ENCODE assay signal across 8 cellular contexts in the genomic region with DNA sequence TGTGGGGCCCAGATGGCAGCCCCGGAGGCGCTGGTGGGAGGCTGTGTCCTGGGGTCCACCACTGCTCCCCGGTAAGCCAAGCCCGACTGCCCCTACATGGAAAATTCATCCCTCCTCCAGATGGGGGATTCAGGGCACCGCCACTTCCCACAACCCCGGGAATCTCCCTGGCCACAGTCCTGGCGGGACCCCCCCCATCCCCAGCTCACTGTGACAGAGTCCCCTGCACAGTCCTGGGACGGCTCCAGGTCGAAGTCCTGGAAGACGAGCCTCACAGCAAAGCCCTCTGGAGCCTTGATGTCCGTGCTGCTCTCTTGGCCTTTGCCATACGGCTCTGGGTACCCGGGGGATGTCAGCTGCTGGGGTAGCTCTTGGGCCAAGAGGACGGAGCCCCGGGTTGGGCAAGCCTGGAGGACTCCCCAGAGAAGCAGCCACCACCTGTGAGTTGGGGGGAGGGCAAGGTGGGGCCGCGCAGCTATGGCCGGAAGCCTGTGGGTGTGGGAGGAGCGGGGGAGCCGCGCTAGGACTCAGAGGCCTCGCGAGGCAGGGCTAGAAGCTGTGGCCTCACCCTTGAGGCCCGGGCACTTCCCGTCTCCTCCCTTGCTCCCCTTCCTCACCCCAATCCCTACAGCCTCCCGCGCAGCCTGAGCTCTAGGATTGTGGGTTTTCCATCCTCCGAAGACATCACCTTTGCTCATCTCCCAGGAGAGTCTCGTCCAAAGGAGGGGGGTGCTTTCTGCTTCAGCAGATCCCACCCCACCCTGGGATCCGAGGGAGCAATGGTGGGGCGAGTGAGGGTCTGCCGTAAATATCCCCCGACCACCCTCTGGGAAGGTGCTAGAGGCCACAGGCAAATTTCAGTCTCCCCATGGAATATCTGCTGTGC. TPM values are rescaled to one million over a fixed set of nuclear protein-coding genes. Genes with fewer than 3 reads are reported as not detected.
DNase-seq lines count a peak whose midpoint lies in the region; ATAC-seq and TF ChIP-seq lines count a peak whose summit lies in the region.

No MANE protein-coding gene starts in this region.

- peak overlapping the region; percentile 93 for H3K4me3 Mint-ChIP-seq in T-helper 17 cell

- no peaks in the 10 kb centered on the region for H4K20me1 ChIP-seq in smooth muscle cell (ENCODE audit: low read depth)

- ATAC-seq in GM21528 (IDR thresholded peaks at IDR 0.05; ENCODE audit: low FRiP score, unreplicated experiment): peak; percentile 87
- ATAC-seq in T-helper 17 cell: peak; percentile 93

- no peaks in the 10 kb centered on the region for H3F3A ChIP-seq in smooth muscle cell (ENCODE audit: low read depth)

- TF ChIP-seq CTCF in ascending aorta (IDR thresholded peaks at IDR 0.05) (no peak), smooth muscle cell (IDR thresholded peaks at IDR 0.05; ENCODE audit: borderline replicate concordance, insufficient read depth, poor library complexity, severe bottlenecking) (no peak)

- peak overlapping the region; percentile 59 to 81 for H3K4me3 ChIP-seq in ascending aorta
- peak overlapping the region; percentile 85 for H3K4me3 ChIP-seq in iPS-15b (ENCODE audit: low read depth, low read length)
- peak overlapping the region; percentile 83 for H3K4me3 ChIP-seq in smooth muscle cell

- H3K4me1 Mint-ChIP-seq in T-helper 17 cell: peaks cover 26% of the 10 kb centered on the region

- peaks cover 0 to 9% of the 10 kb centered on the region in 2 donors for H3K36me3 ChIP-seq in ascending aorta
- peaks cover 3% of the 10 kb centered on the region for H3K36me3 ChIP-seq in iPS-15b (ENCODE audit: control insufficient read depth, insufficient read depth, low read length)
- H3K36me3 ChIP-seq in smooth muscle cell (ENCODE audit: low read depth): no peaks in the 10 kb centered on the region

- H3K9ac ChIP-seq in iPS-15b (ENCODE audit: low read depth, low read length) (peak overlapping the region; percentile 68), smooth muscle cell (ENCODE audit: low read depth) (peak overlapping the region; percentile 82)

- H3K79me2 ChIP-seq in smooth muscle cell (ENCODE audit: low read depth): peaks cover 14% of the 10 kb centered on the region

- H3K36me3 Mint-ChIP-seq in T-helper 17 cell (ENCODE audit: low read depth): no peaks in the 10 kb centered on the region

- 15% methylated on average over 30 of the region's 33 CpGs for WGBS in smooth muscle cell (ENCODE audit: low lambda C conversion rate)

- DNase-seq in ELF-1 (ENCODE audit: low read depth, low spot score) (peak; percentile 52), HuH-7.5 (ENCODE audit: low spot score) (peak; percentile 56), T-helper 17 cell (peak; percentile 50 to 57 (median 53)), ascending aorta (ENCODE audit: low spot score in 2 of 2) (peak; percentile 45 to 86), smooth muscle cell (lab: John Stamatoyannopoulos, UW; ENCODE audit: unreplicated experiment) (peak; percentile 14), pons (ENCODE audit: low spot score) (no peak)

- peak overlapping the region; percentile 91 to 93 for H3K27ac ChIP-seq in ascending aorta
- H3K27ac ChIP-seq in smooth muscle cell (ENCODE audit: low read depth): peak overlapping the region; percentile 52

- H3K27ac Mint-ChIP-seq in T-helper 17 cell: peak overlapping the region; percentile 90

- peaks cover 3 to 13% of the 10 kb centered on the region in 2 donors for H3K4me1 ChIP-seq in ascending aorta
- H3K4me1 ChIP-seq in iPS-15b (ENCODE audit: control insufficient read depth, insufficient read depth, low read length): peaks cover 3% of the 10 kb centered on the region
- H3K4me1 ChIP-seq in smooth muscle cell (ENCODE audit: low read depth): no peaks in the 10 kb centered on the region

- no peaks in the 10 kb centered on the region for H3K9me3 ChIP-seq in T-helper 17 cell (ENCODE audit: control insufficient read depth, low read length, poor library complexity, severe bottlenecking)
- H3K9me3 ChIP-seq in ascending aorta: no peaks in the 10 kb centered on the region
- no peaks in the 10 kb centered on the region for H3K9me3 ChIP-seq in iPS-15b (ENCODE audit: control insufficient read depth, insufficient read depth, low read length)
- no peaks in the 10 kb centered on the region for H3K9me3 ChIP-seq in smooth muscle cell (replicated peaks; ENCODE audit: low read depth)

- peak overlapping the region; percentile 96 for H2AFZ ChIP-seq in smooth muscle cell (ENCODE audit: low read depth)

- no peaks in the 10 kb centered on the region for H3K27me3 Mint-ChIP-seq in T-helper 17 cell

- H3K27me3 ChIP-seq in ascending aorta (no peaks in the 10 kb centered on the region), iPS-15b (ENCODE audit: control insufficient read depth, insufficient read depth, low read length) (no peaks in the 10 kb centered on the region), smooth muscle cell (ENCODE audit: low read depth) (no peaks in the 10 kb centered on the region)

- peak overlapping the region; percentile 99 for H3K4me2 ChIP-seq in smooth muscle cell

- intact Hi-C loops in ascending aorta (cut with DNase I): loop anchor here (2.0 to 5.0 kb wide), 3 partner anchors 89 to 236 kb away; a partner anchor contains a TSS

RNA-seq across cellular contexts. Expression of a gene that starts 0.7 kb away (rescaled TPM):
- 10 to 100 TPM; 21.4 to 27.2 TPM for total RNA-seq in T-helper 17 cell
- 196 TPM for total RNA-seq in ascending aorta
- 18.5 and 21.1 TPM in 2 replicates for total RNA-seq in smooth muscle cell
- polyA plus RNA-seq in smooth muscle cell: 8.7 and 9.8 TPM in 2 replicates

RNA-seq across cellular contexts. Expression of a gene that starts 16.0 kb away (rescaled TPM):
- total RNA-seq in T-helper 17 cell (1 to 10 TPM; 3.4 to 7.2 TPM), ascending aorta (1,046 TPM), smooth muscle cell (51.2 and 58.9 TPM in 2 replicates)
- polyA plus RNA-seq in smooth muscle cell: 78.7 and 83.8 TPM in 2 replicates

RNA-seq across cellular contexts. Expression of a gene that starts 20.4 kb away (rescaled TPM):
- total RNA-seq in T-helper 17 cell (not detected), ascending aorta (0.96 TPM), smooth muscle cell (not detected in 2 replicates)
- 0.21 and 2.3 TPM in 2 replicates for polyA plus RNA-seq in smooth muscle cell

RNA-seq across cellular contexts. Expression of a gene that starts 21.9 kb away (rescaled TPM):
- 10 to 100 TPM; 45.8 to 62.6 TPM for total RNA-seq in T-helper 17 cell
- 132 TPM for total RNA-seq in ascending aorta
- total RNA-seq in smooth muscle cell: 26.5 and 51.0 TPM in 2 replicates
- polyA plus RNA-seq in smooth muscle cell: 12.4 and 25.4 TPM in 2 replicates

RNA-seq across cellular contexts. Expression of a gene that starts 47.8 kb away (rescaled TPM):
- total RNA-seq in T-helper 17 cell (1 to 10 TPM; 2.9 to 3.0 TPM), ascending aorta (273 TPM), smooth muscle cell (38.5 and 65.7 TPM in 2 replicates)
- 61.1 and 69.2 TPM in 2 replicates for polyA plus RNA-seq in smooth muscle cell

Comparison
In these comparisons a context has a peak if more than half of its experiments do, and no peak if none do; other contexts are left out.
1. RNA of a gene that starts 16.0 kb away (total RNA-seq): 1,046 TPM in ascending aorta (single experiment); 51.2 to 58.9 TPM in smooth muscle cell and 3.4 to 7.2 TPM in T-helper 17 cell; every median in the first group is over 10 times any median in the second.
2. Peak in every context shown above with its lines, with median percentiles within 50 percentile points of each other: H3K4me3 ChIP-seq.